1 cellular context compared by ENCODE assay signal in genomic region chr4:156779774-156780173, GRCh38.
TF ChIP-seq lines count a peak whose summit lies in the region.

No MANE protein-coding gene starts in this region.

TF ChIP-seq in SK-N-SH, 30 proteins besides CTCF, POLR2A, EP300 and RAD21 (continued from another document):
- TF ChIP-seq ZBTB33 (IDR thresholded peaks at IDR 0.05; ENCODE audit: borderline replicate concordance, low read depth) = no peak
- TF ChIP-seq MEF2A (IDR thresholded peaks at IDR 0.05; ENCODE audit: borderline replicate concordance, low read depth) = no peak
- peak; percentile 61; the same call in 1 of the 2 replicates for TF ChIP-seq RXRA (IDR thresholded peaks at IDR 0.05; ENCODE audit: borderline replicate concordance, low read depth)
- TF ChIP-seq RFX5 (IDR thresholded peaks at IDR 0.05; ENCODE audit: low read length) = no peak
- no peak for TF ChIP-seq TAF1 (IDR thresholded peaks at IDR 0.05; ENCODE audit: borderline replicate concordance, low read depth, low read length)
- TF ChIP-seq ELF1 (IDR thresholded peaks at IDR 0.05) = no peak
- no peak for TF ChIP-seq EZH2phosphoT487 (IDR thresholded peaks at IDR 0.05; ENCODE audit: borderline replicate concordance, low read depth)
- TF ChIP-seq NRF1 (IDR thresholded peaks at IDR 0.05; ENCODE audit: low read depth, low read length) = no peak
- peak; percentile 48; the same call in 1 of the 2 replicates for TF ChIP-seq FOSL2 (IDR thresholded peaks at IDR 0.05; ENCODE audit: borderline replicate concordance, low read depth)
- TF ChIP-seq TEAD4 (IDR thresholded peaks at IDR 0.05; ENCODE audit: borderline replicate concordance, insufficient read depth) = peak; percentile 53; the same call in 1 of the 2 replicates
- TF ChIP-seq CHD2 (IDR thresholded peaks at IDR 0.05; ENCODE audit: low read length, partially characterized antibody) = no peak
- TF ChIP-seq JUND (IDR thresholded peaks at IDR 0.05) = no peak; the same call in 1 of the 2 replicates
- peak; percentile 41 for TF ChIP-seq TCF12 (IDR thresholded peaks at IDR 0.05)
- no peak for TF ChIP-seq SMC3 (IDR thresholded peaks at IDR 0.05; ENCODE audit: low read depth, low read length)
- no peak for TF ChIP-seq USF2 (IDR thresholded peaks at IDR 0.05; ENCODE audit: borderline replicate concordance, low read depth, low read length)
- no peak for TF ChIP-seq USF1 (IDR thresholded peaks at IDR 0.05; ENCODE audit: borderline replicate concordance, low read depth)
- peak; percentile 31 for TF ChIP-seq NFIC (IDR thresholded peaks at IDR 0.05; ENCODE audit: borderline replicate concordance)
- TF ChIP-seq GABPA (IDR thresholded peaks at IDR 0.05; ENCODE audit: low read depth) = no peak
- no peak for TF ChIP-seq SIN3A (IDR thresholded peaks at IDR 0.05; ENCODE audit: borderline replicate concordance, low read depth, low read length)
- no peak for TF ChIP-seq REST (IDR thresholded peaks at IDR 0.05; ENCODE audit: low read depth, low read length)
- TF ChIP-seq IRF3 (IDR thresholded peaks at IDR 0.05; ENCODE audit: low read depth, low read length) = no peak
